ENCODE assay signal across 22 cellular contexts in genomic region chr6:22151892-22152291, GRCh38.
DNase-seq lines count a peak whose midpoint lies in the region; ATAC-seq, FAIRE-seq and TF ChIP-seq lines count a peak whose summit lies in the region.
"Had no signal": no experiment of that assay in that cellular context is flagged by ENCODE, and none has a peak within 500 bp of the region (broad histone marks: within the 10 kb centered on the region; RNA-seq: fewer than 3 reads in every experiment).

No MANE protein-coding gene starts in this region.

- H3K27me3 Mint-ChIP-seq in activated naive CD8-positive, alpha-beta T cell treated with anti-CD3 and anti-CD28 coated beads for 36 hours: peaks cover 51% of the 10 kb centered on the region

- H2AFZ ChIP-seq in HepG2 (ENCODE audit: low read length): no peak overlapping the region
- no peak overlapping the region for H2AFZ ChIP-seq in OCI-LY1 (ENCODE audit: low read length)

- no peaks in the 10 kb centered on the region for H3K27me3 ChIP-seq in HepG2 (ENCODE audit: control insufficient read depth in 1 of 2, insufficient read depth in 2 of 2, low read length in 2 of 2)
- no peaks in the 10 kb centered on the region for H3K27me3 ChIP-seq in right lobe of liver
- H3K27me3 ChIP-seq in OCI-LY1 (ENCODE audit: insufficient read depth, low read length): no peaks in the 10 kb centered on the region
- H3K27me3 ChIP-seq in tibial nerve: no peaks in the 10 kb centered on the region

- H3K4me3 ChIP-seq in HepG2 (replicated peaks in 1 of 3; ENCODE audit: insufficient read depth in 1 of 3, low read depth in 2 of 3, low read length in 3 of 3) (no peak overlapping the region), right lobe of liver (no peak overlapping the region), OCI-LY1 (ENCODE audit: low read depth, low read length, poor library complexity, severe bottlenecking) (no peak overlapping the region), tibial nerve (no peak overlapping the region)

- H3K9me3 ChIP-seq in HepG2 (ENCODE audit: low read length) (no peaks in the 10 kb centered on the region), right lobe of liver (no peaks in the 10 kb centered on the region), OCI-LY1 (ENCODE audit: low read length) (no peaks in the 10 kb centered on the region), tibial nerve (no peaks in the 10 kb centered on the region)

- H3K4me1 ChIP-seq in HepG2 (ENCODE audit: insufficient read depth, low read length): peaks cover 19% of the 10 kb centered on the region
- H3K4me1 ChIP-seq in right lobe of liver: no peaks in the 10 kb centered on the region
- H3K4me1 ChIP-seq in OCI-LY1 (ENCODE audit: insufficient read depth, low read length, severe bottlenecking): peaks cover 76% of the 10 kb centered on the region
- H3K4me1 ChIP-seq in tibial nerve: peaks cover 0 to 38% (median 21%) of the 10 kb centered on the region in 4 donors

- DNase-seq in HepG2 (ENCODE audit: low spot score) (no peak), right lobe of liver (no peak), C1 segment of cervical spinal cord (lab: John Stamatoyannopoulos, UW) (no peak), tibial nerve (ENCODE audit: low spot score in 2 of 2) (no peak), GM10266 (ENCODE audit: extremely low spot score) (no peak)
- DNase-seq in activated naive CD8-positive, alpha-beta T cell treated with anti-CD3 and anti-CD28 coated beads for 36 hours: no peak
- DNase-seq: ACHN; CD8-positive, alpha-beta T cell; COR-L47; DMS153; DMS79 treated with DMSO at 0.1 percent for 48 hours; GDM1; HCEC 1CT; HFFc6; KBM-7 had no signal

- no peak for TF ChIP-seq POLR2A in HepG2 (IDR thresholded peaks at IDR 0.05; ENCODE audit: insufficient read depth in 1 of 2, low read depth in 2 of 2, low read length in 2 of 2)
- no peak for TF ChIP-seq POLR2A in right lobe of liver (IDR thresholded peaks at IDR 0.05)
- TF ChIP-seq POLR2A in tibial nerve (IDR thresholded peaks at IDR 0.05): no peak

- no peak overlapping the region for H3K4me3 Mint-ChIP-seq in activated naive CD8-positive, alpha-beta T cell treated with anti-CD3 and anti-CD28 coated beads for 36 hours
- H3K4me3 Mint-ChIP-seq: CD14-positive monocyte; CD8-positive, alpha-beta T cell; HFFc6 had no signal

- BruUV-seq in HepG2 (replicated peaks; lab: Mats Ljungman, UMichigan): no TSS peak

- no peak for ATAC-seq in HepG2
- ATAC-seq in right lobe of liver: no peak
- ATAC-seq: CD8-positive, alpha-beta T cell had no signal

- peaks cover 23% of the 10 kb centered on the region for H3K4me1 Mint-ChIP-seq in activated naive CD8-positive, alpha-beta T cell treated with anti-CD3 and anti-CD28 coated beads for 36 hours

- H3K79me2 ChIP-seq in HepG2 (ENCODE audit: insufficient read depth, low read length) (no peaks in the 10 kb centered on the region), OCI-LY1 (ENCODE audit: insufficient read depth, low read length) (no peaks in the 10 kb centered on the region)

- CTCF ChIA-PET in HepG2 (lab: Yijun Ruan, JAX; ENCODE audit: low intra/inter-chr PET ratio, low total read pairs): no interaction called here

- in situ Hi-C loops in HepG2 (cut with HindIII; ENCODE audit: extremely low pct_ligation_motif_present, low pct_unique_long_range_greater_than_20kb): no loop called here

- TF ChIP-seq CTCF in HepG2 (CRISPR knock-in tag; IDR thresholded peaks at IDR 0.05) (no peak), right lobe of liver (IDR thresholded peaks at IDR 0.05) (no peak), OCI-LY1 (IDR thresholded peaks at IDR 0.05; ENCODE audit: low read length) (no peak), tibial nerve (IDR thresholded peaks at IDR 0.05) (no peak), GM10266 (IDR thresholded peaks at IDR 0.05; ENCODE audit: control insufficient read depth, insufficient read depth, low read depth, missing control alignments) (no peak)

- H3K9ac ChIP-seq in HepG2 (ENCODE audit: insufficient read depth, low read depth, low read length) (no peak overlapping the region), OCI-LY1 (ENCODE audit: low read length) (no peak overlapping the region)

- POLR2A ChIA-PET in HepG2 (lab: Yijun Ruan, JAX): no interaction called here

- WGBS in HepG2 (ENCODE audit: low lambda C conversion rate): 23% methylated on average over 1 of the region's 1 CpG
- 80% methylated on average over 1 of the region's 1 CpG for WGBS in right lobe of liver (ENCODE audit: insufficient coverage, low coverage, low lambda C conversion rate, missing lambda C conversion rate)
- WGBS in tibial nerve, 2 donors: 96 to 98% methylated on average over 1 of the region's 1 CpG

- H4K20me1 ChIP-seq in HepG2 (ENCODE audit: insufficient read depth, low read length) (no peaks in the 10 kb centered on the region), OCI-LY1 (ENCODE audit: insufficient read depth, low read length) (no peaks in the 10 kb centered on the region)

- H3F3A ChIP-seq in OCI-LY1 (ENCODE audit: insufficient read depth, low read length): no peaks in the 10 kb centered on the region

- no peaks in the 10 kb centered on the region for H3K9me2 ChIP-seq in OCI-LY1 (ENCODE audit: low read depth, low read length)

- FAIRE-seq in HepG2 (lab: Jason Lieb, UNC): no peak
- peak; percentile 38 for FAIRE-seq in islet of Langerhans (lab: Jason Lieb, UNC)
- FAIRE-seq: D721Med, GM19239, HTR-8/SVneo had no signal

- H3K9me3 Mint-ChIP-seq in activated naive CD8-positive, alpha-beta T cell treated with anti-CD3 and anti-CD28 coated beads for 36 hours: no peaks in the 10 kb centered on the region
- H3K9me3 Mint-ChIP-seq: CD8-positive, alpha-beta T cell; HFFc6 had no signal

- TF ChIP-seq EP300 in HepG2 (IDR thresholded peaks at IDR 0.05; ENCODE audit: low read depth in 2 of 2, low read length in 2 of 2) (no peak), HepG2 (CRISPR knock-in tag; IDR thresholded peaks at IDR 0.05; ENCODE audit: borderline replicate concordance) (no peak), tibial nerve (IDR thresholded peaks at IDR 0.05) (no peak)

- H3K36me3 Mint-ChIP-seq in activated naive CD8-positive, alpha-beta T cell treated with anti-CD3 and anti-CD28 coated beads for 36 hours: no peaks in the 10 kb centered on the region
- H3K36me3 Mint-ChIP-seq: CD14-positive monocyte; CD8-positive, alpha-beta T cell had no signal

- intact Hi-C loops in HepG2 (cut with micrococcal nuclease; ENCODE audit: unreplicated experiment) (no loop called here), right lobe of liver (cut with DNase I) (no loop called here)

- H3K27ac ChIP-seq in HepG2 (ENCODE audit: extremely low read length, insufficient read depth, low read length) (no peak overlapping the region), right lobe of liver (no peak overlapping the region), OCI-LY1 (ENCODE audit: low read depth, low read length, poor library complexity, severe bottlenecking) (peak overlapping the region; percentile 65), tibial nerve (no peak overlapping the region)
- H3K27ac ChIP-seq: 22Rv1 had no signal

- H3K4me2 ChIP-seq in HepG2 (ENCODE audit: low read depth, low read length): no peak overlapping the region
- no peak overlapping the region for H3K4me2 ChIP-seq in OCI-LY1 (ENCODE audit: low read length)

- no peak for TF ChIP-seq RAD21 in HepG2 (CRISPR knock-in tag; IDR thresholded peaks at IDR 0.05)

- H3K27ac Mint-ChIP-seq in activated naive CD8-positive, alpha-beta T cell treated with anti-CD3 and anti-CD28 coated beads for 36 hours: no peak overlapping the region
- H3K27ac Mint-ChIP-seq: CD14-positive monocyte; CD8-positive, alpha-beta T cell; HFFc6 had no signal

- H3K36me3 ChIP-seq in HepG2 (replicated peaks in 1 of 2; ENCODE audit: control insufficient read depth in 1 of 2, insufficient read depth in 2 of 2, low read length in 2 of 2) (no peaks in the 10 kb centered on the region), right lobe of liver (no peaks in the 10 kb centered on the region), OCI-LY1 (ENCODE audit: insufficient read depth, low read length) (no peaks in the 10 kb centered on the region), tibial nerve (no peaks in the 10 kb centered on the region)

TF ChIP-seq in HepG2, 621 proteins besides CTCF, POLR2A, EP300 and RAD21:
- TF ChIP-seq MAFK (conservative IDR thresholded peaks at IDR 0.05 in 1 of 2, IDR thresholded peaks at IDR 0.05 in 1 of 2; ENCODE audit: low read length in 2 of 2) (peak; percentile 84 to 88), PITX1 (CRISPR knock-in tag; IDR thresholded peaks at IDR 0.05) (no peak), BORCS8-MEF2B (CRISPR knock-in tag; IDR thresholded peaks at IDR 0.05) (no peak), KAT8 (CRISPR knock-in tag; IDR thresholded peaks at IDR 0.05) (no peak), MAFF (IDR thresholded peaks at IDR 0.05; ENCODE audit: low read depth, low read length) (peak; percentile 84)
TF ChIP-seq in HepG2: peak in this region for 2.
